In genomic region chr17:28724500-28725165, GRCh38 we compare ENCODE assay signal across 8 cellular contexts. TPM values are rescaled to one million over a fixed set of nuclear protein-coding genes. Genes with fewer than 3 reads are reported as not detected.
DNase-seq lines count a peak whose midpoint lies in the region; ATAC-seq and TF ChIP-seq lines count a peak whose summit lies in the region.

No MANE protein-coding gene starts in this region.

- TF ChIP-seq POLR2A in spleen (IDR thresholded peaks at IDR 0.05) = no peak

- ATAC-seq in omental fat pad (ENCODE audit: low FRiP score) = no peak

- peak overlapping the region; percentile 99 for H3K27ac Mint-ChIP-seq in endodermal cell

- H3K36me3 ChIP-seq in endodermal cell (ENCODE audit: control insufficient read depth, insufficient read depth, low read length) (peaks cover 42% of the 10 kb centered on the region), spleen (peaks cover 0 to 46% (median 37%) of the 10 kb centered on the region in 6 donors)

- TF ChIP-seq CTCF in endodermal cell (conservative IDR thresholded peaks at IDR 0.05) (no peak), spleen (IDR thresholded peaks at IDR 0.05 in 8 of 11, conservative IDR thresholded peaks at IDR 0.05 in 3 of 11) (no peak), omental fat pad (IDR thresholded peaks at IDR 0.05) (no peak)

- H3K4me1 ChIP-seq in endodermal cell (ENCODE audit: control insufficient read depth, insufficient read depth, low read length) (peaks cover 6% of the 10 kb centered on the region), spleen (peaks cover 40 to 93% (median 83%) of the 10 kb centered on the region in 6 donors)

- no peaks in the 10 kb centered on the region for H3K9me3 Mint-ChIP-seq in endodermal cell

- no peaks in the 10 kb centered on the region for H3K27me3 Mint-ChIP-seq in endodermal cell (ENCODE audit: insufficient read depth)

- peaks cover 47% of the 10 kb centered on the region for H3K36me3 Mint-ChIP-seq in endodermal cell (ENCODE audit: low read depth)

- H3K27me3 ChIP-seq in endodermal cell (ENCODE audit: control insufficient read depth, insufficient read depth, low read length, poor library complexity, severe bottlenecking) (no peaks in the 10 kb centered on the region), spleen (replicated peaks in 1 of 7) (no peaks in the 10 kb centered on the region)

- no peak overlapping the region for H3K27ac ChIP-seq in endodermal cell (ENCODE audit: low read depth, low read length)
- peak overlapping the region in 6 of 8 donors; percentile 96 to 99 (median 98) for H3K27ac ChIP-seq in spleen

- H3K9me3 ChIP-seq in endodermal cell (ENCODE audit: control insufficient read depth, low read length) = no peaks in the 10 kb centered on the region
- H3K9me3 ChIP-seq in spleen = no peaks in the 10 kb centered on the region

- H3K4me1 Mint-ChIP-seq in endodermal cell = peaks cover 35% of the 10 kb centered on the region

- 84 to 90% methylated on average over 8 to 10 of the region's 10 CpGs for WGBS in endodermal cell (ENCODE audit: insufficient coverage in 1 of 2, insufficient read length in 1 of 2), 2 experiments
- WGBS in spleen, 5 donors = 72 to 86% (median 79%) methylated on average over 10 of the region's 10 CpGs

- H3K4me3 Mint-ChIP-seq in endodermal cell = peak overlapping the region; percentile 89

- DNase-seq in NCI-H524 (lab: John Stamatoyannopoulos, UW) (peak; percentile 63 to 76), NCI-H524 treated with DMSO at 0.1 percent for 48 hours (lab: John Stamatoyannopoulos, UW) (no peak), RPMI8226 (peak; percentile 72), endodermal cell (peak; percentile 75), spleen (no peak), omental fat pad (ENCODE audit: low spot score) (no peak), AG08396 (ENCODE audit: low spot score) (no peak), SHP77 treated with DMSO at 0.1 percent for 48 hours (lab: John Stamatoyannopoulos, UW) (no peak)

- H3K4me3 ChIP-seq in endodermal cell (ENCODE audit: low read length) (peak overlapping the region; percentile 82), spleen (peak overlapping the region in 1 of 8 donors; percentile 78)

- intact Hi-C loops in spleen (cut with DNase I; ENCODE audit: low total_unique reads) = no loop called here

- no peak overlapping the region for H3K9ac ChIP-seq in endodermal cell (ENCODE audit: extremely low read depth, low read length, poor library complexity, severe bottlenecking)

RNA-seq across cellular contexts. Expression of gene TLCD1, which starts 1.4 kb away (rescaled TPM):
- total RNA-seq in endodermal cell (10 to 100 TPM; 17.0 to 22.9 TPM), spleen (1 to 10 TPM in 5 of 7 donors, under 1 TPM in 1, not detected in 1; 0.97 to 2.6 (median 2.0) TPM), omental fat pad (1 to 10 TPM in 3 of 4 donors, not detected in 1; 2.1 to 5.2 (median 3.6) TPM)
- polyA plus RNA-seq in endodermal cell (2013, experiment 1 of 2) = 8.3 TPM
- polyA plus RNA-seq in endodermal cell (2013, experiment 2 of 2) = 7.2 TPM
- 1 to 10 TPM; 2.3 to 3.5 (median 2.4) TPM for polyA plus RNA-seq in spleen

RNA-seq across cellular contexts. Expression of gene NEK8, which starts 4.0 kb away (rescaled TPM):
- total RNA-seq in endodermal cell (10 to 100 TPM; 11.2 to 15.7 TPM), spleen (10 to 100 TPM in 6 of 7 donors, 1 to 10 TPM in 1; 8.9 to 17.6 (median 12.8) TPM), omental fat pad (1 to 10 TPM; 1.9 to 3.4 (median 2.5) TPM)
- 5.7 TPM for polyA plus RNA-seq in endodermal cell (2013, experiment 1 of 2)
- polyA plus RNA-seq in endodermal cell (2013, experiment 2 of 2) = 5.5 TPM
- polyA plus RNA-seq in spleen = 10 to 100 TPM in 1 of 3 donors, 1 to 10 TPM in 2; 7.3 to 14.3 (median 7.7) TPM

RNA-seq across cellular contexts. Expression of gene RPL23A, which starts 4.8 kb away (rescaled TPM):
- 1,000 to 10,000 TPM; 1,639 TPM for total RNA-seq in endodermal cell
- 2,129 TPM for polyA plus RNA-seq in endodermal cell (2013, experiment 1 of 2)
- polyA plus RNA-seq in endodermal cell (2013, experiment 2 of 2) = 2,042 TPM
- total RNA-seq in spleen = 1,000 to 10,000 TPM in 4 of 7 donors, 100 to 1,000 TPM in 3; 571 to 2,010 (median 1,472) TPM
- polyA plus RNA-seq in spleen = 1,000 to 10,000 TPM; 2,562 to 3,144 (median 3,044) TPM
- 100 to 1,000 TPM; 568 to 719 (median 636) TPM for total RNA-seq in omental fat pad

RNA-seq across cellular contexts. Expression of gene RAB34, which starts 7.0 kb away (rescaled TPM):
- 100 to 1,000 TPM; 111 to 112 TPM for total RNA-seq in endodermal cell
- 92.9 TPM for polyA plus RNA-seq in endodermal cell (2013, experiment 1 of 2)
- polyA plus RNA-seq in endodermal cell (2013, experiment 2 of 2) = 105 TPM
- total RNA-seq in spleen = 100 to 1,000 TPM in 1 of 7 donors, 10 to 100 TPM in 6; 31.4 to 111 (median 49.4) TPM
- 10 to 100 TPM; 45.6 to 59.5 (median 56.6) TPM for polyA plus RNA-seq in spleen
- total RNA-seq in omental fat pad = 100 to 1,000 TPM in 2 of 4 donors, 10 to 100 TPM in 2; 90.4 to 112 (median 101) TPM

RNA-seq across cellular contexts. Expression of gene PROCA1, which starts 12.9 kb away (rescaled TPM):
- total RNA-seq in endodermal cell (10 to 100 TPM; 28.7 to 41.6 TPM), spleen (1 to 10 TPM; 4.3 to 8.5 (median 6.6) TPM), omental fat pad (1 to 10 TPM; 1.2 to 6.0 (median 1.8) TPM)
- 20.6 TPM for polyA plus RNA-seq in endodermal cell (2013, experiment 1 of 2)
- polyA plus RNA-seq in endodermal cell (2013, experiment 2 of 2) = 19.2 TPM
- polyA plus RNA-seq in spleen = 10 to 100 TPM in 2 of 3 donors, 1 to 10 TPM in 1; 6.0 to 14.5 (median 12.8) TPM

Comparison
In these comparisons a context has a peak if more than half of its experiments do, and no peak if none do; other contexts are left out.
1. DNase-seq: peak in NCI-H524 (2 of 2), RPMI8226 (single experiment) and endodermal cell (single experiment); none in NCI-H524 treated with DMSO at 0.1 percent for 48 hours (single experiment), spleen (single experiment), omental fat pad (single experiment), AG08396 (single experiment) and SHP77 treated with DMSO at 0.1 percent for 48 hours (single experiment).